ENCODE assay signal across 8 cellular contexts in the genomic region with DNA sequence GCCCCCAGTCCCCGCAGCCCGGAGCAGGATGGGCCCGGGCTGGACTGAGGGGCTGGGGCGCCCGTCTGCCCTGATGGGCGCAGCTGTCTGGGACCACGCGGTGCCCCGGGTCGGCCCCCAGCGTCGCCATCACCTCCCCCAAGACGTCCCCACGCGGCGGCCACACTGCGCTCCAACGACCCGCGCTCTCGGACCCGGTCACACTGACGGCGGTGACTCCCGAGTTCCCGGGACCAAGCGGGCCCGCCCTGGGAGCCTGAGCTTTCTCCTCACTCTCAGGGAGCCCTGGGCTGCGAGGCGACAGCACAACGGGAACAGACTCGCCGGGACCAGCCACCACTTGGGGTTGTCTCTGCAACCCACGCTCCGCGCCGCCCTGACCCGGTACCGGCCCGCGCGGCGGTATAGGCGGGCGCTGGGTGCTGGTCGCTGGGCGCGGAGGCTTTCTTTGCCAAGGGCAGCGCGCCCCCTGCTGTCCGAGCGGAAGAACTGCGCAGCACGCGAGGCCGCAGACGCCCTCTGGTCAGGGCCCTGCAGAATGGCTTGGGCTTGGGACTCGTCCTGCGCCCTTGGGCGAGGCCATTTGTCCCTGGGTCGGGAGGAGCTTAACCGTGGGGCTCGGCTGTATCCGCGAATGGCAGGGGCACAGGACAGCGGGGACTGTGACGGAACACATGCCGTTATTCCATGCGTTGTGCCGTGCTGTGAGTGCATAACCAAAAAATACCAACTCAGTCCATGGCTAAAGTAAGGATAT. TPM values are rescaled to one million over a fixed set of nuclear protein-coding genes. Genes with fewer than 3 reads are reported as not detected.
DNase-seq lines count a peak whose midpoint lies in the region; TF ChIP-seq lines count a peak whose summit lies in the region.

No MANE protein-coding gene starts in this region.

- no peaks in the 10 kb centered on the region for H3K9me3 ChIP-seq in HEK293 (ENCODE audit: control insufficient read depth, insufficient read depth, low read depth, low read length)
- H3K9me3 ChIP-seq in vagina: no peaks in the 10 kb centered on the region

- H3K4me3 ChIP-seq in GM12864 (ENCODE audit: low read depth, low read length) (peak overlapping the region; percentile 53), HEK293 (ENCODE audit: low read depth, low read length) (peak overlapping the region; percentile 52), vagina (peak overlapping the region; percentile 50)

- POLR2A ChIA-PET in HEK293 (lab: Yijun Ruan, JAX): interaction anchor here (0.6 kb wide), 1 partner anchor 233 kb away, joined by 4 read pairs; no protein-coding TSS in a partner anchor

- DNase-seq in GM12864 (ENCODE audit: low read depth) (no peak), NCI-H1048 (lab: John Stamatoyannopoulos, UW) (peak; percentile 29), T1000 (lab: John Stamatoyannopoulos, UW) (peak; percentile 55), astrocyte of the hippocampus (ENCODE audit: low read depth, low spot score) (peak; percentile 91), hippocampal formation (lab: John Stamatoyannopoulos, UW) (peak; percentile 68 to 84), retina (peak; percentile 96), vagina (ENCODE audit: extremely low spot score in 2 of 2) (peak in 1 of 2 donors; percentile 91)

- TF ChIP-seq CTCF in GM12864 (IDR thresholded peaks at IDR 0.05; ENCODE audit: low read depth, low read length, missing control alignments) (peak; percentile 95), HEK293 (tag by site-specific recombination; IDR thresholded peaks at IDR 0.05) (peak; percentile 99), vagina (IDR thresholded peaks at IDR 0.05) (peak; percentile 81 to 99 (median 98))

- no peaks in the 10 kb centered on the region for H3K36me3 ChIP-seq in HEK293 (ENCODE audit: control insufficient read depth in 2 of 2, insufficient read depth in 1 of 2, low read length in 2 of 2)
- H3K36me3 ChIP-seq in vagina: no peaks in the 10 kb centered on the region

- no peaks in the 10 kb centered on the region; the same call in 1 of the 2 replicates for H3K4me1 ChIP-seq in HEK293 (ENCODE audit: control insufficient read depth, insufficient read depth, low read length)
- peaks cover 10% of the 10 kb centered on the region for H3K4me1 ChIP-seq in vagina

- H3K27me3 ChIP-seq in vagina: no peaks in the 10 kb centered on the region

- TF ChIP-seq POLR2A in vagina (IDR thresholded peaks at IDR 0.05): no peak

- intact Hi-C loops in vagina (cut with DNase I): loop anchor here (5.0 kb wide), 1 partner anchor 102 kb away; no protein-coding TSS in a partner anchor

- H3K27ac ChIP-seq in HEK293 (ENCODE audit: extremely low read depth, low read depth, low read length) (no peak overlapping the region; the same call in 1 of the 2 replicates), vagina (peak overlapping the region; percentile 73)

- CTCF ChIA-PET in HEK293 (lab: Yijun Ruan, JAX): interaction anchor here (0.5 to 6.0 kb wide), 61 partner anchors 9 to 798 kb away, joined by 3 to 64 read pairs (median 4); partner anchors contain the start of genes CHMP1B and IMPA2

TF ChIP-seq in HEK293, 187 proteins besides CTCF, POLR2A, EP300 and RAD21 (continues in another document):
- TF ChIP-seq ZFP69B (tag by site-specific recombination; IDR thresholded peaks at IDR 0.05): peak; percentile 24; the same call in 1 of the 2 replicates
- peak; percentile 72 for TF ChIP-seq ZFHX2 (tag by site-specific recombination; conservative IDR thresholded peaks at IDR 0.05)
- TF ChIP-seq ZNF394 (tag by site-specific recombination; IDR thresholded peaks at IDR 0.05; ENCODE audit: borderline replicate concordance): peak; percentile 29; the same call in 1 of the 2 replicates
- TF ChIP-seq ZNF660 (tag by site-specific recombination; IDR thresholded peaks at IDR 0.05): peak; percentile 45; the same call in 1 of the 2 replicates
- 0 out of 2 replicates have a peak, but pooled peaks have one; percentile 41 for TF ChIP-seq ZNF2 (tag by site-specific recombination; IDR thresholded peaks at IDR 0.05)
- TF ChIP-seq ZNF692 (tag by site-specific recombination; IDR thresholded peaks at IDR 0.05): peak; percentile 79
- no peak for TF ChIP-seq SP2 (tag by site-specific recombination; IDR thresholded peaks at IDR 0.05)
- peak; percentile 35 for TF ChIP-seq GLIS2 (tag by site-specific recombination; IDR thresholded peaks at IDR 0.05)
- TF ChIP-seq, protein P1, sequence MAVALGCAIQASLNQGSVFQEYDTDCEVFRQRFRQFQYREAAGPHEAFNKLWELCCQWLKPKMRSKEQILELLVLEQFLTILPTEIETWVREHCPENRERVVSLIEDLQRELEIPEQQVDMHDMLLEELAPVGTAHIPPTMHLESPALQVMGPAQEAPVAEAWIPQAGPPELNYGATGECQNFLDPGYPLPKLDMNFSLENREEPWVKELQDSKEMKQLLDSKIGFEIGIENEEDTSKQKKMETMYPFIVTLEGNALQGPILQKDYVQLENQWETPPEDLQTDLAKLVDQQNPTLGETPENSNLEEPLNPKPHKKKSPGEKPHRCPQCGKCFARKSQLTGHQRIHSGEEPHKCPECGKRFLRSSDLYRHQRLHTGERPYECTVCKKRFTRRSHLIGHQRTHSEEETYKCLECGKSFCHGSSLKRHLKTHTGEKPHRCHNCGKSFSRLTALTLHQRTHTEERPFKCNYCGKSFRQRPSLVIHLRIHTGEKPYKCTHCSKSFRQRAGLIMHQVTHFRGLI (tag by site-specific recombination; IDR thresholded peaks at IDR 0.05): peak; percentile 71; the same call in 1 of the 2 replicates
- TF ChIP-seq ZNF311 (tag by site-specific recombination; IDR thresholded peaks at IDR 0.05; ENCODE audit: borderline replicate concordance): no peak
- no peak for TF ChIP-seq ZNF704 (tag by site-specific recombination; IDR thresholded peaks at IDR 0.05)
- TF ChIP-seq ZNF585B (tag by site-specific recombination; IDR thresholded peaks at IDR 0.05): no peak
- TF ChIP-seq ZNF600 (tag by site-specific recombination; IDR thresholded peaks at IDR 0.05): peak; percentile 64
- TF ChIP-seq, protein P2, sequence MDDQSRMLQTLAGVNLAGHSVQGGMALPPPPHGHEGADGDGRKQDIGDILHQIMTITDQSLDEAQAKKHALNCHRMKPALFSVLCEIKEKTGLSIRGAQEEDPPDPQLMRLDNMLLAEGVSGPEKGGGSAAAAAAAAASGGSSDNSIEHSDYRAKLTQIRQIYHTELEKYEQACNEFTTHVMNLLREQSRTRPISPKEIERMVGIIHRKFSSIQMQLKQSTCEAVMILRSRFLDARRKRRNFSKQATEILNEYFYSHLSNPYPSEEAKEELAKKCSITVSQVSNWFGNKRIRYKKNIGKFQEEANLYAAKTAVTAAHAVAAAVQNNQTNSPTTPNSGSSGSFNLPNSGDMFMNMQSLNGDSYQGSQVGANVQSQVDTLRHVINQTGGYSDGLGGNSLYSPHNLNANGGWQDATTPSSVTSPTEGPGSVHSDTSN (CRISPR knock-in tag; IDR thresholded peaks at IDR 0.05): peak; percentile 43; the same call in 1 of the 2 replicates
- peak; percentile 86 for TF ChIP-seq ZNF423 (tag by site-specific recombination; IDR thresholded peaks at IDR 0.05)
- peak; percentile 21; the same call in 1 of the 2 replicates for TF ChIP-seq KLF7 (tag by site-specific recombination; IDR thresholded peaks at IDR 0.05; ENCODE audit: borderline replicate concordance)
- TF ChIP-seq ZNF654 (tag by site-specific recombination; IDR thresholded peaks at IDR 0.05; ENCODE audit: low read depth): peak; percentile 76
- TF ChIP-seq ZNF76 (tag by site-specific recombination; IDR thresholded peaks at IDR 0.05; ENCODE audit: borderline replicate concordance, low read depth): 0 out of 2 replicates have a peak, but pooled peaks have one; percentile 26
- TF ChIP-seq ZSCAN30 (tag by site-specific recombination; IDR thresholded peaks at IDR 0.05): peak; percentile 79; the same call in 1 of the 2 replicates
- TF ChIP-seq EGR2 (tag by site-specific recombination; IDR thresholded peaks at IDR 0.05; ENCODE audit: low read depth): peak; percentile 35; the same call in 1 of the 2 replicates
- TF ChIP-seq KLF9 (tag by site-specific recombination; IDR thresholded peaks at IDR 0.05; ENCODE audit: low read depth): no peak; the same call in 1 of the 2 replicates

RNA-seq across cellular contexts. Expression of gene ANKRD62, which starts 54.8 kb away (rescaled TPM):
- total RNA-seq in vagina: 1.2 TPM

RNA-seq across cellular contexts. Expression of gene IMPA2, which starts 57.5 kb away (rescaled TPM):
- total RNA-seq in vagina: 128 TPM
